In genomic region chr6:42390228-42390934, GRCh38 we compare ENCODE assay signal across 10 cellular contexts.
DNase-seq lines count a peak whose midpoint lies in the region; ATAC-seq and TF ChIP-seq lines count a peak whose summit lies in the region.
"Had no signal": no experiment of that assay in that cellular context is flagged by ENCODE, and none has a peak within 500 bp of the region (broad histone marks: within the 10 kb centered on the region; RNA-seq: fewer than 3 reads in every experiment).

No MANE protein-coding gene starts in this region.

- peak overlapping the region; percentile 66 to 88 (median 78) for H3K4me3 Mint-ChIP-seq in CD8-positive, alpha-beta memory T cell
- H3K4me3 Mint-ChIP-seq in activated T-cell treated with anti-CD3 and anti-CD28 coated beads, Interleukin-2, amount 50 U/mL, for 24 hours = peak overlapping the region; percentile 59

- peak overlapping the region; percentile 67 for H3K27ac ChIP-seq in CD8-positive, alpha-beta memory T cell (ENCODE audit: low read depth, low read length)
- H3K27ac ChIP-seq in HUES48 (ENCODE audit: low read depth, low read length) (peak overlapping the region; percentile 24), skin epidermis (peak overlapping the region in 13 of 21 experiments; percentile 28 to 96 (median 73)), ovary (no peak overlapping the region)
- H3K27ac ChIP-seq: BLaER1 treated with 17β-estradiol and CSF1 and Interleukin-3, amounts not matched to agents 10 nM and 100 nM had no signal

- WGBS in ovary, 3 donors = 88 to 92% (median 91%) methylated on average over 17 of the region's 17 CpGs

- H3K27me3 Mint-ChIP-seq in CD8-positive, alpha-beta memory T cell = peaks cover 0 to 3% of the 10 kb centered on the region in 2 donors
- H3K27me3 Mint-ChIP-seq in activated T-cell treated with anti-CD3 and anti-CD28 coated beads, Interleukin-2, amount 50 U/mL, for 24 hours = no peaks in the 10 kb centered on the region

- peaks cover 98% of the 10 kb centered on the region for H3K4me1 ChIP-seq in CD8-positive, alpha-beta memory T cell (ENCODE audit: insufficient read depth, low read length)
- H3K4me1 ChIP-seq in HUES48 (ENCODE audit: control insufficient read depth, insufficient read depth, low read length) (peaks cover 22% of the 10 kb centered on the region), ovary (ENCODE audit: insufficient read depth) (no peaks in the 10 kb centered on the region)

- H3K9ac ChIP-seq in HUES48 (ENCODE audit: low read depth, low read length) = no peak overlapping the region
- H3K9ac ChIP-seq: BLaER1 treated with 17β-estradiol and CSF1 and Interleukin-3, amounts not matched to agents 10 nM and 100 nM had no signal

- no peak for TF ChIP-seq POLR2A in ovary (IDR thresholded peaks at IDR 0.05)

- DNase-seq in CD8-positive, alpha-beta memory T cell = peak in 3 of 5 donors; percentile 74 to 82 (median 80)
- DNase-seq in activated T-cell treated with anti-CD3 and anti-CD28 coated beads, Interleukin-2, amount 50 U/mL, for 24 hours = peak; percentile 79
- no peak for DNase-seq in NCI-H2107 treated with DMSO at 0.1 percent for 48 hours (lab: John Stamatoyannopoulos, UW; ENCODE audit: unreplicated experiment)
- DNase-seq in ovary = no peak
- DNase-seq in hypothalamus (lab: John Stamatoyannopoulos, UW) = no peak
- DNase-seq: RPMI8226 had no signal

- no peak for TF ChIP-seq EP300 in ovary (IDR thresholded peaks at IDR 0.05)

- no peaks in the 10 kb centered on the region for H3K9me3 Mint-ChIP-seq in CD8-positive, alpha-beta memory T cell
- H3K9me3 Mint-ChIP-seq in activated T-cell treated with anti-CD3 and anti-CD28 coated beads, Interleukin-2, amount 50 U/mL, for 24 hours = no peaks in the 10 kb centered on the region

- CTCF ChIA-PET in CD8-positive, alpha-beta memory T cell (lab: Charles Lee) = interaction anchor here (0.7 to 3.6 kb wide), 22 partner anchors 9 to 603 kb away, joined by 3 to 17 read pairs (median 5); partner anchors contain the start of genes TOMM6 and TRERF1

- H3K9me3 ChIP-seq in CD8-positive, alpha-beta memory T cell (ENCODE audit: low read length) = no peaks in the 10 kb centered on the region
- H3K9me3 ChIP-seq in HUES48 (ENCODE audit: control insufficient read depth, insufficient read depth, low read length) (no peaks in the 10 kb centered on the region), ovary (no peaks in the 10 kb centered on the region)
- H3K9me3 ChIP-seq: BLaER1 treated with 17β-estradiol and CSF1 and Interleukin-3, amounts not matched to agents 10 nM and 100 nM had no signal

- H3K4me3 ChIP-seq in CD8-positive, alpha-beta memory T cell (ENCODE audit: low read length) = peak overlapping the region; percentile 29
- no peak overlapping the region for H3K4me3 ChIP-seq in HUES48 (ENCODE audit: low read depth, low read length)
- no peak overlapping the region for H3K4me3 ChIP-seq in skin epidermis
- H3K4me3 ChIP-seq in ovary = no peak overlapping the region
- H3K4me3 ChIP-seq: BLaER1 treated with 17β-estradiol and CSF1 and Interleukin-3, amounts not matched to agents 10 nM and 100 nM had no signal

- intact Hi-C loops in ovary (cut with DNase I) = no loop called here

- POLR2A ChIA-PET in CD8-positive, alpha-beta memory T cell (lab: Charles Lee) = interaction anchor here (0.8 to 4.2 kb wide), 17 partner anchors 9 to 174 kb away, joined by 3 to 60 read pairs (median 5); partner anchors contain the start of genes TRERF1 and UBR2

- H3K4me1 Mint-ChIP-seq in CD8-positive, alpha-beta memory T cell = peaks cover 96 to 99% (median 98%) of the 10 kb centered on the region in 3 donors
- peaks cover 98% of the 10 kb centered on the region for H3K4me1 Mint-ChIP-seq in activated T-cell treated with anti-CD3 and anti-CD28 coated beads, Interleukin-2, amount 50 U/mL, for 24 hours (ENCODE audit: low read depth)

- H3K36me3 ChIP-seq in CD8-positive, alpha-beta memory T cell (ENCODE audit: insufficient read depth, low read length) = no peaks in the 10 kb centered on the region
- no peaks in the 10 kb centered on the region for H3K36me3 ChIP-seq in HUES48 (ENCODE audit: control insufficient read depth, insufficient read depth, low read length)
- no peaks in the 10 kb centered on the region for H3K36me3 ChIP-seq in ovary

- peaks cover 0 to 2% (median 0%) of the 10 kb centered on the region in 3 donors for H3K36me3 Mint-ChIP-seq in CD8-positive, alpha-beta memory T cell
- H3K36me3 Mint-ChIP-seq in activated T-cell treated with anti-CD3 and anti-CD28 coated beads, Interleukin-2, amount 50 U/mL, for 24 hours (ENCODE audit: low read depth) = peaks cover 2% of the 10 kb centered on the region

- peak overlapping the region; percentile 93 to 99 (median 97) for H3K27ac Mint-ChIP-seq in CD8-positive, alpha-beta memory T cell
- H3K27ac Mint-ChIP-seq in activated T-cell treated with anti-CD3 and anti-CD28 coated beads, Interleukin-2, amount 50 U/mL, for 24 hours = peak overlapping the region; percentile 97

- ATAC-seq in GM18511 (IDR thresholded peaks at IDR 0.05; ENCODE audit: unreplicated experiment) = no peak

- TF ChIP-seq CTCF in ovary (IDR thresholded peaks at IDR 0.05) = no peak

- H3K27me3 ChIP-seq in CD8-positive, alpha-beta memory T cell (ENCODE audit: insufficient read depth, low read length, poor library complexity, severe bottlenecking) = no peaks in the 10 kb centered on the region
- H3K27me3 ChIP-seq in HUES48 (ENCODE audit: control insufficient read depth, insufficient read depth, low read length) = no peaks in the 10 kb centered on the region
- H3K27me3 ChIP-seq in ovary = no peaks in the 10 kb centered on the region
- H3K27me3 ChIP-seq: BLaER1 treated with 17β-estradiol and CSF1 and Interleukin-3, amounts not matched to agents 10 nM and 100 nM had no signal

Comparison
In these comparisons a context has a peak if more than half of its experiments do, and no peak if none do; other contexts are left out.
1. DNase-seq: peak in CD8-positive, alpha-beta memory T cell (3 of 5) and activated T-cell treated with anti-CD3 and anti-CD28 coated beads, Interleukin-2, amount 50 U/mL, for 24 hours (single experiment); none in NCI-H2107 treated with DMSO at 0.1 percent for 48 hours (single experiment), ovary (0 of 5) and hypothalamus (0 of 51).
2. H3K27ac ChIP-seq: peak in CD8-positive, alpha-beta memory T cell (single experiment), HUES48 (single experiment) and skin epidermis (13 of 21); none in ovary (0 of 2).